8 cellular contexts compared by ENCODE assay signal in the genomic region with DNA sequence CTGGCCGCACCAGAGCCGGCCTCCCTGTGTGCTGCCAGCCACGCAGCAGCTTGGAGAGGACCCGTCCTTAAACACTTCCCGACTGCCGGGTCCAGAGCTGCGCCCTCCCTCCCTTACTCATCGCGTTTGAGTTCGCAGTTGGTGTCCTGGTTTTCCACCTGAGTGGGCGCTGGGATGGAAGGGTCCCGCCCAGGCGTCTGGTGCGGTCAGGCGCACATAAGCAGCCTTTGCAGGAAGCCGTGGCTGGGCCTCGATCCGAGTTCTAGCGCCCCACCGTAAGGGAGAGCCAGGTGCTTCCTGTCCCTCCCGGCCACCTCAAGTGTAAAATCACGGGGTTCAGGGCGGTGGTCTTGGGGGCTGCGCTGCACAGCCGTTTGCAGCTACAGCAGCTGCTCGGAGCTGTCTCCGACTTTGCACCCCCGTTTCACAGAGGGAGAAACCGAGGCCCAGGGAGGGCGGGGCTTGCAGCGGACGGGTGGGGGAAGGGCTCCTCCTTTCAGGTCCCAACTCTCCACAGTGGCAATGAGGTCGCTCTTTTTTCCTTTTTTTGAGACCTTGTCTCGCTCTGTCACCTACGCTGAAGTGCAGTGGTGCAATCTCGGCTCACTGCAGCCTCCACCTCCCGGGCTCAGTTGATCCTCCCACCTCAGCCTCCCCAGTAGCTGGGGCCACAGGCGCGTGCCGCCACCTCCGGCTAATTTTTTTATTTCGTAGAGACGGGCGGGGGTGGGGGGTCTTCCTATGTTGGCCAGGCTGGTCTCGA. TPM values are rescaled to one million over a fixed set of nuclear protein-coding genes. Genes with fewer than 3 reads are reported as not detected.
DNase-seq lines count a peak whose midpoint lies in the region; ATAC-seq, FAIRE-seq and TF ChIP-seq lines count a peak whose summit lies in the region.

No MANE protein-coding gene starts in this region.

- H3K79me2 ChIP-seq in neural cell (replicated peaks; ENCODE audit: insufficient read depth, low read length), result peaks cover 25% of the 10 kb centered on the region

- H3K4me2 ChIP-seq in neural cell (ENCODE audit: low read length), result no peak overlapping the region

- peaks cover 24% of the 10 kb centered on the region for H3K4me1 ChIP-seq in CD4-positive, alpha-beta memory T cell (ENCODE audit: insufficient read depth, low read length)

- H3K27me3 Mint-ChIP-seq in CD4-positive, alpha-beta memory T cell, result peaks cover 0 to 2% of the 10 kb centered on the region in 2 donors

- peaks cover 0 to 6% of the 10 kb centered on the region in 2 donors for H3K36me3 Mint-ChIP-seq in CD4-positive, alpha-beta memory T cell

- H3K4me1 Mint-ChIP-seq in CD4-positive, alpha-beta memory T cell, result peaks cover 8 to 32% (median 15%) of the 10 kb centered on the region in 4 donors

- H3K4me3 Mint-ChIP-seq in CD4-positive, alpha-beta memory T cell, result peak overlapping the region; percentile 72 to 83 (median 78)

- ATAC-seq in HG03095 (IDR thresholded peaks at IDR 0.05; ENCODE audit: unreplicated experiment), result no peak
- no peak for ATAC-seq in esophagus mucosa

- H3K27ac Mint-ChIP-seq in CD4-positive, alpha-beta memory T cell, result peak overlapping the region in 1 of 7 donors; percentile 47

- peak overlapping the region; percentile 60 for H3K9ac ChIP-seq in neural cell (ENCODE audit: low read length)

- no peak overlapping the region for H3K27ac ChIP-seq in CD4-positive, alpha-beta memory T cell (ENCODE audit: low read depth, low read length)
- no peak overlapping the region for H3K27ac ChIP-seq in neural cell (ENCODE audit: low read length)

- TF ChIP-seq EP300 in neural cell (conservative IDR thresholded peaks at IDR 0.05; ENCODE audit: poor library complexity, severe bottlenecking), result no peak

- H2AFZ ChIP-seq in neural cell (ENCODE audit: low read depth, low read length), result no peak overlapping the region

- no peaks in the 10 kb centered on the region for H3K9me3 Mint-ChIP-seq in CD4-positive, alpha-beta memory T cell

- H3K27me3 ChIP-seq in CD4-positive, alpha-beta memory T cell (ENCODE audit: insufficient read depth, low read length), result no peaks in the 10 kb centered on the region
- H3K27me3 ChIP-seq in bronchial epithelial cell (ENCODE audit: control insufficient read depth, insufficient read depth, low read length) (no peaks in the 10 kb centered on the region), neural cell (ENCODE audit: insufficient read depth, low read depth, low read length) (no peaks in the 10 kb centered on the region)

- no peaks in the 10 kb centered on the region for H3K9me3 ChIP-seq in CD4-positive, alpha-beta memory T cell (ENCODE audit: control insufficient read depth in 1 of 2, low read length in 2 of 2)
- no peaks in the 10 kb centered on the region for H3K9me3 ChIP-seq in neural cell (ENCODE audit: low read length)

- FAIRE-seq in bronchial epithelial cell (lab: Jason Lieb, UNC), result no peak

- DNase-seq in CD4-positive, alpha-beta memory T cell, result peak in 2 of 5 donors; percentile 13 to 16
- peak; percentile 51 for DNase-seq in Jurkat, Clone E6-1 (ENCODE audit: low read depth, low spot score)
- no peak for DNase-seq in bronchial epithelial cell (ENCODE audit: low read depth)
- no peak for DNase-seq in NCI-H1930 (lab: John Stamatoyannopoulos, UW)
- DNase-seq in anterior cingulate cortex (lab: John Stamatoyannopoulos, UW), result no peak

- H3F3A ChIP-seq in neural cell (ENCODE audit: insufficient read depth, low read length, poor library complexity, severe bottlenecking), result no peaks in the 10 kb centered on the region

- H3K36me3 ChIP-seq in CD4-positive, alpha-beta memory T cell (ENCODE audit: insufficient read depth, low read length), result no peaks in the 10 kb centered on the region
- H3K36me3 ChIP-seq in bronchial epithelial cell (ENCODE audit: control insufficient read depth, insufficient read depth, low read length), result peaks cover 1% of the 10 kb centered on the region
- H3K36me3 ChIP-seq in neural cell (ENCODE audit: insufficient read depth, low read length), result no peaks in the 10 kb centered on the region

- no peak for TF ChIP-seq CTCF in bronchial epithelial cell (IDR thresholded peaks at IDR 0.05; ENCODE audit: insufficient read depth, low read length, severe bottlenecking)
- TF ChIP-seq CTCF in neural cell (IDR thresholded peaks at IDR 0.05; ENCODE audit: poor library complexity, severe bottlenecking), result no peak

- TF ChIP-seq RAD21 in neural cell (conservative IDR thresholded peaks at IDR 0.05), result no peak

- H3K9me2 ChIP-seq in neural cell (ENCODE audit: insufficient read depth, low read length), result no peaks in the 10 kb centered on the region

- intact Hi-C loops in CD4-positive, alpha-beta memory T cell (cut with micrococcal nuclease), result no loop called here

- CTCF ChIA-PET in CD4-positive, alpha-beta memory T cell (lab: Charles Lee; ENCODE audit: partially characterized antibody), result no interaction called here

- H4K20me1 ChIP-seq in neural cell (ENCODE audit: insufficient read depth), result peaks cover 9% of the 10 kb centered on the region

- POLR2A ChIA-PET in CD4-positive, alpha-beta memory T cell (lab: Charles Lee; ENCODE audit: partially characterized antibody), result interaction anchor here (0.8 to 1.3 kb wide), 2 partner anchors 10 to 36 kb away, joined by 3 to 4 read pairs; no protein-coding TSS in a partner anchor

- peak overlapping the region in 1 of 2 donors; percentile 32 for H3K4me3 ChIP-seq in CD4-positive, alpha-beta memory T cell (ENCODE audit: low read length in 2 of 2)
- peak overlapping the region; percentile 61 for H3K4me3 ChIP-seq in Jurkat, Clone E6-1 (ENCODE audit: low read length)
- H3K4me3 ChIP-seq in bronchial epithelial cell (ENCODE audit: low read depth, low read length) (peak overlapping the region; percentile 69), neural cell (ENCODE audit: low read length) (peak overlapping the region; percentile 67)

TF ChIP-seq in neural cell, 6 proteins besides CTCF, POLR2A, EP300 and RAD21:
- TF ChIP-seq POLR2AphosphoS5 (IDR thresholded peaks at IDR 0.05) (no peak), MXI1 (conservative IDR thresholded peaks at IDR 0.05; ENCODE audit: poor library complexity, severe bottlenecking) (no peak), EZH2 (IDR thresholded peaks at IDR 0.05; ENCODE audit: borderline replicate concordance, insufficient read depth, low read length, poor library complexity, severe bottlenecking) (no peak), TAF1 (IDR thresholded peaks at IDR 0.05; ENCODE audit: low read depth) (no peak), SMC3 (conservative IDR thresholded peaks at IDR 0.05; ENCODE audit: poor library complexity) (no peak)
- TF ChIP-seq, protein P1, sequence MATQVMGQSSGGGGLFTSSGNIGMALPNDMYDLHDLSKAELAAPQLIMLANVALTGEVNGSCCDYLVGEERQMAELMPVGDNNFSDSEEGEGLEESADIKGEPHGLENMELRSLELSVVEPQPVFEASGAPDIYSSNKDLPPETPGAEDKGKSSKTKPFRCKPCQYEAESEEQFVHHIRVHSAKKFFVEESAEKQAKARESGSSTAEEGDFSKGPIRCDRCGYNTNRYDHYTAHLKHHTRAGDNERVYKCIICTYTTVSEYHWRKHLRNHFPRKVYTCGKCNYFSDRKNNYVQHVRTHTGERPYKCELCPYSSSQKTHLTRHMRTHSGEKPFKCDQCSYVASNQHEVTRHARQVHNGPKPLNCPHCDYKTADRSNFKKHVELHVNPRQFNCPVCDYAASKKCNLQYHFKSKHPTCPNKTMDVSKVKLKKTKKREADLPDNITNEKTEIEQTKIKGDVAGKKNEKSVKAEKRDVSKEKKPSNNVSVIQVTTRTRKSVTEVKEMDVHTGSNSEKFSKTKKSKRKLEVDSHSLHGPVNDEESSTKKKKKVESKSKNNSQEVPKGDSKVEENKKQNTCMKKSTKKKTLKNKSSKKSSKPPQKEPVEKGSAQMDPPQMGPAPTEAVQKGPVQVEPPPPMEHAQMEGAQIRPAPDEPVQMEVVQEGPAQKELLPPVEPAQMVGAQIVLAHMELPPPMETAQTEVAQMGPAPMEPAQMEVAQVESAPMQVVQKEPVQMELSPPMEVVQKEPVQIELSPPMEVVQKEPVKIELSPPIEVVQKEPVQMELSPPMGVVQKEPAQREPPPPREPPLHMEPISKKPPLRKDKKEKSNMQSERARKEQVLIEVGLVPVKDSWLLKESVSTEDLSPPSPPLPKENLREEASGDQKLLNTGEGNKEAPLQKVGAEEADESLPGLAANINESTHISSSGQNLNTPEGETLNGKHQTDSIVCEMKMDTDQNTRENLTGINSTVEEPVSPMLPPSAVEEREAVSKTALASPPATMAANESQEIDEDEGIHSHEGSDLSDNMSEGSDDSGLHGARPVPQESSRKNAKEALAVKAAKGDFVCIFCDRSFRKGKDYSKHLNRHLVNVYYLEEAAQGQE (IDR thresholded peaks at IDR 0.05; ENCODE audit: borderline replicate concordance), result no peak

RNA-seq across cellular contexts. Expression of a gene that starts 51.3 kb away (rescaled TPM):
- total RNA-seq in CD4-positive, alpha-beta memory T cell, result not detected
- polyA plus RNA-seq in CD4-positive, alpha-beta memory T cell, result not detected
- not detected for polyA plus RNA-seq in Jurkat, Clone E6-1 (2012; ENCODE audit: insufficient read depth, insufficient read length)
- not detected in 2 replicates for total RNA-seq in bronchial epithelial cell
- polyA plus RNA-seq in neural cell, result not detected in 2 replicates
- not detected in 2 replicates for polyA minus RNA-seq in neural cell
- total RNA-seq in esophagus mucosa, result 0.32 TPM

RNA-seq across cellular contexts. Expression of a gene that starts 59.5 kb away (rescaled TPM):
- total RNA-seq in CD4-positive, alpha-beta memory T cell, result not detected
- not detected for polyA plus RNA-seq in CD4-positive, alpha-beta memory T cell
- polyA plus RNA-seq in Jurkat, Clone E6-1 (2012; ENCODE audit: insufficient read depth, insufficient read length), result not detected
- total RNA-seq in bronchial epithelial cell (not detected in 2 replicates), esophagus mucosa (not detected)
- polyA plus RNA-seq in neural cell, result not detected in 2 replicates
- not detected in 2 replicates for polyA minus RNA-seq in neural cell
